Comparison of ENCODE assay signal across 30 cellular contexts in genomic region chr6:163589401-163589800, GRCh38.
"Had no signal": no experiment of that assay in that cellular context is flagged by ENCODE, and none has a peak within 500 bp of the region (broad histone marks: within the 10 kb centered on the region; RNA-seq: fewer than 3 reads in every experiment).

No MANE protein-coding gene starts in this region.

- H3K27me3 ChIP-seq: adrenal gland, ascending aorta, foreskin keratinocyte, heart left ventricle, testis, transverse colon had no signal

- FAIRE-seq: TTC549 had no signal

- H3K36me3 ChIP-seq: adrenal gland, ascending aorta, heart left ventricle, transverse colon, WERI-Rb-1 had no signal

- ATAC-seq: activated CD4-positive, CD25-positive, alpha-beta regulatory T cell treated with anti-CD3 and anti-CD28 coated beads, Interleukin-2, amount 50 U/mL, for 24 hours; esophagus mucosa; foreskin keratinocyte; heart left ventricle; naive thymus-derived CD8-positive, alpha-beta T cell; sciatic nerve; stimulated activated naive CD8-positive, alpha-beta T cell treated with anti-CD3 and anti-CD28 coated beads, Interleukin-15, Interleukin-2, amounts not matched to agents 100 U/mL and 50 U/mL, for 24 hours had no signal

- H3K4me1 ChIP-seq: testis, transverse colon had no signal

- H3K27me3 Mint-ChIP-seq: activated CD4-positive, alpha-beta T cell treated with anti-CD3 and anti-CD28 coated beads, Interleukin-2, amount 10 ng/mL, durations not matched to agents 24 days and 14 days had no signal

- H3K9me3 ChIP-seq: testis had no signal

- H3K27ac Mint-ChIP-seq: activated CD4-positive, alpha-beta memory T cell treated with anti-CD3 and anti-CD28 coated beads for 36 hours; activated CD4-positive, alpha-beta T cell treated with anti-CD3 and anti-CD28 coated beads, Interleukin-2, amount 10 ng/mL, durations not matched to agents 24 days and 14 days; activated naive CD4-positive, alpha-beta T cell treated with anti-CD3 and anti-CD28 coated beads for 36 hours; activated naive CD8-positive, alpha-beta T cell treated with anti-CD3 and anti-CD28 coated beads for 36 hours; activated T-helper 1 cell treated with anti-CD3 and anti-CD28 coated beads, Interleukin-12 subunit alpha, Interleukin-12 subunit beta, Interleukin-2, Interleukin-4 antibody, amounts not matched to agents 30 ng/mL and 10 ng/mL and 1 ng/mL, durations not matched to agents 14 hours and 24 hours and 36 hours; naive thymus-derived CD8-positive, alpha-beta T cell; T-helper 1 cell treated with Interleukin-12 subunit alpha and Interleukin-12 subunit beta and Interleukin-4 antibody, amounts not matched to agents 30 μg/mL and 1 μg/mL, for 36 hours had no signal

- H3K4me3 Mint-ChIP-seq: activated CD4-positive, alpha-beta memory T cell treated with anti-CD3 and anti-CD28 coated beads for 36 hours; activated CD4-positive, alpha-beta T cell treated with anti-CD3 and anti-CD28 coated beads, Interleukin-2, amount 10 ng/mL, durations not matched to agents 24 days and 14 days; activated naive CD4-positive, alpha-beta T cell treated with anti-CD3 and anti-CD28 coated beads for 36 hours; activated naive CD8-positive, alpha-beta T cell treated with anti-CD3 and anti-CD28 coated beads for 36 hours; activated T-helper 1 cell treated with anti-CD3 and anti-CD28 coated beads, Interleukin-12 subunit alpha, Interleukin-12 subunit beta, Interleukin-2, Interleukin-4 antibody, amounts not matched to agents 30 ng/mL and 10 ng/mL and 1 ng/mL, durations not matched to agents 14 hours and 24 hours and 36 hours; naive thymus-derived CD8-positive, alpha-beta T cell; T-helper 1 cell treated with Interleukin-12 subunit alpha and Interleukin-12 subunit beta and Interleukin-4 antibody, amounts not matched to agents 30 μg/mL and 1 μg/mL, for 36 hours had no signal

- DNase-seq: activated CD4-positive, alpha-beta memory T cell treated with anti-CD3 and anti-CD28 coated beads for 36 hours; activated CD4-positive, alpha-beta T cell treated with anti-CD3 and anti-CD28 coated beads, Interleukin-2, amount 10 ng/mL, durations not matched to agents 24 days and 14 days; activated CD8-positive, alpha-beta memory T cell treated with anti-CD3 and anti-CD28 coated beads, Interleukin-2, amount 50 U/mL, for 4 hours; activated effector memory CD4-positive, alpha-beta T cell treated with anti-CD3 and anti-CD28 coated beads, Interleukin-2, amount 50 U/mL, for 16 hours; activated naive CD4-positive, alpha-beta T cell treated with anti-CD3 and anti-CD28 coated beads for 36 hours; activated naive CD8-positive, alpha-beta T cell treated with anti-CD3 and anti-CD28 coated beads for 36 hours; activated T-cell treated with anti-CD3 and anti-CD28 coated beads, Interleukin-2, amount 50 U/mL, for 1 hour; adrenal gland; cerebellar nuclear complex; foreskin keratinocyte; heart left ventricle; mesenchymal stem cell; naive thymus-derived CD8-positive, alpha-beta T cell; stimulated activated CD4-positive, alpha-beta T cell treated with anti-CD3 and anti-CD28 coated beads, Interleukin-12 subunit alpha, Interleukin-12 subunit beta, amount 100 ng/mL, for 4 hours; stimulated activated CD4-positive, alpha-beta T cell treated with anti-CD3 and anti-CD28 coated beads, Interleukin-4, amount 100 ng/mL, for 1 hour; stimulated activated naive CD8-positive, alpha-beta T cell treated with anti-CD3 and anti-CD28 coated beads, Interleukin-15, Interleukin-2, amounts not matched to agents 100 U/mL and 50 U/mL, for 24 hours; SW 1271; T-helper 9 cell; testis; transverse colon; WERI-Rb-1 had no signal

- H3K4me3 ChIP-seq: adrenal gland, ascending aorta, coronary artery, heart left ventricle, skin epidermis, transverse colon had no signal

- H3K27ac ChIP-seq: adrenal gland, ascending aorta, coronary artery, foreskin keratinocyte, heart left ventricle, skin epidermis, testis, transverse colon, WERI-Rb-1 had no signal
